In genomic region chr16:31138621-31139578, GRCh38 we compare ENCODE assay signal across 10 cellular contexts. TPM values are rescaled to one million over a fixed set of nuclear protein-coding genes. Genes with fewer than 3 reads are reported as not detected.
A peak's percentile ranks its signal among the peaks of the same experiment; 100 is the strongest.
DNase-seq lines count a peak whose midpoint lies in the region; ATAC-seq lines count a peak whose summit lies in the region.
"Had no signal": no experiment of that assay in that cellular context is flagged by ENCODE, and none has a peak within 500 bp of the region (broad histone marks: within the 10 kb centered on the region; RNA-seq: fewer than 3 reads in every experiment).

No MANE protein-coding gene starts in this region.

- H3K36me3 ChIP-seq in ACC112 (ENCODE audit: insufficient read depth, low read length) (no peaks in the 10 kb centered on the region), esophagus (ENCODE audit: control insufficient read depth in 2 of 2, insufficient read depth in 2 of 2, low read length in 1 of 2) (no peaks in the 10 kb centered on the region), mucosa of rectum (ENCODE audit: control insufficient read depth in 2 of 2, insufficient read depth in 2 of 2, low read length in 2 of 2) (no peaks in the 10 kb centered on the region)

- H2AFZ ChIP-seq in ACC112 (ENCODE audit: low read length, unreplicated experiment) = peak overlapping the region; percentile 57

- H3K9me3 ChIP-seq in esophagus (ENCODE audit: control insufficient read depth in 2 of 2, insufficient read depth in 1 of 2, low read depth in 1 of 2, low read length in 1 of 2) = no peaks in the 10 kb centered on the region
- no peaks in the 10 kb centered on the region for H3K9me3 ChIP-seq in mucosa of rectum (ENCODE audit: control insufficient read depth in 2 of 2, low read length in 2 of 2)

- H3K4me1 ChIP-seq in ACC112 (ENCODE audit: control insufficient read depth, insufficient read depth, low read length, unreplicated experiment) = peaks cover 50% of the 10 kb centered on the region
- peaks cover 4 to 38% of the 10 kb centered on the region in 2 donors for H3K4me1 ChIP-seq in esophagus (ENCODE audit: control insufficient read depth in 2 of 2, insufficient read depth in 2 of 2, low read length in 1 of 2)
- peaks cover 48 to 49% of the 10 kb centered on the region in 2 donors for H3K4me1 ChIP-seq in mucosa of rectum (ENCODE audit: control insufficient read depth in 2 of 2, insufficient read depth in 2 of 2, low read length in 2 of 2)

- H3K27ac ChIP-seq in ACC112 (ENCODE audit: low read depth, low read length) = peak overlapping the region; percentile 9; the same call in 1 of the 2 replicates
- peak overlapping the region; percentile 62 to 79 for H3K27ac ChIP-seq in esophagus (ENCODE audit: low read depth in 2 of 2, low read length in 1 of 2)
- peak overlapping the region; percentile 86 for H3K27ac ChIP-seq in mucosa of rectum (ENCODE audit: low read depth in 2 of 2, low read length in 2 of 2)
- H3K27ac ChIP-seq: C4-2B had no signal

- no peak for ATAC-seq in GM21423 (IDR thresholded peaks at IDR 0.05; ENCODE audit: unreplicated experiment)

- H3K27me3 ChIP-seq in ACC112 (ENCODE audit: insufficient read depth, low read length) (no peaks in the 10 kb centered on the region), esophagus (ENCODE audit: control insufficient read depth in 1 of 2, insufficient read depth in 2 of 2, low read length in 2 of 2) (no peaks in the 10 kb centered on the region), mucosa of rectum (ENCODE audit: control insufficient read depth in 2 of 2, insufficient read depth in 2 of 2, low read length in 2 of 2) (no peaks in the 10 kb centered on the region)

- H3K9ac ChIP-seq in mucosa of rectum (ENCODE audit: low read depth in 1 of 2, low read length in 2 of 2) = peak overlapping the region; percentile 60 to 67

- H3K79me2 ChIP-seq in ACC112 (ENCODE audit: control insufficient read depth, insufficient read depth, low read length, unreplicated experiment) = no peaks in the 10 kb centered on the region

- H3K4me3 ChIP-seq in ACC112 (ENCODE audit: low read depth, low read length) (peak overlapping the region; percentile 56), esophagus (ENCODE audit: low read depth in 1 of 2, low read length in 2 of 2) (peak overlapping the region in 1 of 2 donors; percentile 15), mucosa of rectum (ENCODE audit: low read length in 2 of 2) (peak overlapping the region; percentile 41 to 47)

- 33 to 46% methylated on average over 23 to 27 of the region's 27 CpGs for WGBS in esophagus, 2 donors

- DNase-seq in M059J (ENCODE audit: low read depth) (peak; percentile 94), NAMALWA (ENCODE audit: low spot score) (no peak), NCI-H524 (lab: John Stamatoyannopoulos, UW) (no peak), NCI-H2171 (lab: John Stamatoyannopoulos, UW) (no peak)

RNA-seq across cellular contexts. Expression of gene PRSS8, which starts 3.4 kb away (rescaled TPM):
- 0.20 TPM in 1 of 2 replicates, not detected in the other for total RNA-seq in M059J (2014; rRNA removed; shearing (Covaris generic))
- polyA plus RNA-seq in esophagus = 100 to 1,000 TPM in 1 of 2 donors, 10 to 100 TPM in 1; 64.3 to 201 TPM
- total RNA-seq: activated T-helper 2 cell treated with anti-CD3 and anti-CD28 coated beads, Interferon-gamma antibody, Interleukin-2, Interleukin-4, amounts not matched to agents 10 μg/mL and 5 μg/mL and 100 μg/mL, durations not matched to agents 14 hours and 24 hours and 36 hours had no signal

RNA-seq across cellular contexts. Expression of gene PRSS36, which starts 11.0 kb away (rescaled TPM):
- total RNA-seq in M059J (2014; rRNA removed; shearing (Covaris generic)) = 0.10 and 0.49 TPM in 2 replicates
- 1 to 10 TPM; 1.7 to 2.4 TPM for polyA plus RNA-seq in esophagus

RNA-seq across cellular contexts. Expression of gene KAT8, which starts 21.4 kb away (rescaled TPM):
- 45.0 and 53.3 TPM in 2 replicates for total RNA-seq in M059J (2014; rRNA removed; shearing (Covaris generic))
- 10 to 100 TPM; 28.3 to 33.6 TPM for polyA plus RNA-seq in esophagus

RNA-seq across cellular contexts. Expression of gene BCKDK, which starts 30.7 kb away (rescaled TPM):
- 52.8 and 57.7 TPM in 2 replicates for total RNA-seq in M059J (2014; rRNA removed; shearing (Covaris generic))
- 10 to 100 TPM; 13.0 to 23.1 TPM for polyA plus RNA-seq in esophagus

RNA-seq across cellular contexts. Expression of gene FUS, which starts 41.0 kb away (rescaled TPM):
- 22.4 and 29.3 TPM in 2 replicates for total RNA-seq in M059J (2014; rRNA removed; shearing (Covaris generic))
- 100 to 1,000 TPM; 134 to 170 TPM for polyA plus RNA-seq in esophagus

Comparison
In these comparisons a context has a peak if more than half of its experiments do, and no peak if none do; other contexts are left out.
1. H3K27ac ChIP-seq: peak in every context shown above with its lines; median percentile 86 in mucosa of rectum; 70 in esophagus; 9 in ACC112.